ENCODE assay signal across 8 cellular contexts in the genomic region with DNA sequence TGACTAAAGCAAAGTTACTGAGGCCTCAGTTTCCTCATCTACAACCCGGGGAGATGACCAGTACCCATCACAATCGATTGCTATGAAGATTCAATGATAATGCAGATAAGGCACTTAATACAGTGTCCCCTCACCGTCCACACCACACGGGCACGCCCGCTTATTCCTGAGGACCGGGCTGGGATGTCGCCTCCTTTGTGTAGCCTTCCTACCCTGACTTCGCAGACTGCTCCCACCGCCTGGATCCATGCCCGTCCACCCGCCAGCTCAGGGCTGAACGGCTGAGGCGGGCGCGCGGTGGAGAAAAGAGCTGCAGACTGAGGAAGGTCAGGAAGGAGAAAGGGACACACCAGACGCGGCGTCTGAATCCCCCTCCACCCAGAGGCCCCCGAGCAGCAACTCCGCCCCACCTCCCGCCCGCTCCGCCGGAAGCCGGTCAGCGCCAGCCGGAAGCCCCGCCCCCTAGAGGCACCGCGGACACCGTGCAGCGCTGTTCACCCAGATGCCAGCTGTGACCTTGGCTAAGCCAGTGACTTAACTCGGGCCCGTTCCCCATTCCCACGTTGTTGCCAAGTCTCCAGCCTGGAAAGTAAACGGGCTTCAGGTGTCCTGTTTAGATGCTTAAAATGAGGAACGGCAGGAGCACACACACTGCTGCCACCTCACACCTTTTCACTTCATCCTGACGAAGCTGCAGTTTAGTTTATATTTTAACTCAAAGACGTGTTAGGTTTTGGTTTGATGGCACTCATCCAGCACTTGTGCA.
DNase-seq lines count a peak whose midpoint lies in the region; ATAC-seq, FAIRE-seq and TF ChIP-seq lines count a peak whose summit lies in the region.

TSS of gene KRABD2 (minus strand) at position 403 of the 766 bp plus-strand sequence.

- H3K9me1 ChIP-seq in keratinocyte (ENCODE audit: control insufficient read depth, extremely low read depth, insufficient read depth, low read length) = no peaks in the 10 kb centered on the region

- peak within 1 kb of the TSS; percentile 67 for H3K27ac ChIP-seq in keratinocyte (ENCODE audit: control insufficient read depth, insufficient read depth, low read length)

- peak within 1 kb of the TSS; percentile 96 for H3K4me2 ChIP-seq in keratinocyte (ENCODE audit: control insufficient read depth, extremely low read depth, insufficient read depth, low read depth, low read length)

- peaks cover 38% of the 10 kb centered on the region for H3K4me1 Mint-ChIP-seq in central memory CD8-positive, alpha-beta T cell

- dilution Hi-C loops in keratinocyte (cut with MboI; ENCODE audit: extremely low pct_ligation_motif_present, low sequenced_read_pairs) = no loop called here

- peak within 1 kb of the TSS; percentile 47 to 80 (median 72) for H3K4me3 ChIP-seq in keratinocyte (ENCODE audit: control insufficient read depth in 2 of 3, extremely low read depth in 1 of 3, insufficient read depth in 2 of 3, low read depth in 1 of 3, low read length in 3 of 3)

- peak within 1 kb of the TSS; percentile 74 for H3K27ac Mint-ChIP-seq in central memory CD8-positive, alpha-beta T cell (ENCODE audit: low read depth)

- peak within 1 kb of the TSS; percentile 75 for H3K9ac ChIP-seq in keratinocyte (ENCODE audit: control insufficient read depth, extremely low read depth, insufficient read depth, low read length)

- peaks cover 22% of the 10 kb centered on the region for H4K20me1 ChIP-seq in keratinocyte (ENCODE audit: control insufficient read depth, extremely low read depth, insufficient read depth, low read length)

- H3K36me3 Mint-ChIP-seq in central memory CD8-positive, alpha-beta T cell (ENCODE audit: insufficient read depth) = peaks cover 51% of the 10 kb centered on the region

- no peaks in the 10 kb centered on the region for H3K27me3 Mint-ChIP-seq in central memory CD8-positive, alpha-beta T cell

- peaks cover 22 to 30% of the 10 kb centered on the region in 2 experiments for H3K36me3 ChIP-seq in keratinocyte (ENCODE audit: control insufficient read depth in 2 of 2, extremely low read depth in 1 of 2, insufficient read depth in 2 of 2, low read length in 2 of 2)

- peak within 1 kb of the TSS; percentile 59 for H2AFZ ChIP-seq in keratinocyte (ENCODE audit: control insufficient read depth, low read length)

- TF ChIP-seq CTCF in keratinocyte (optimal IDR thresholded peaks at IDR 0.05 in 1 of 3, IDR thresholded peaks at IDR 0.05 in 1 of 3, conservative IDR thresholded peaks at IDR 0.05 in 1 of 3; ENCODE audit: extremely low read depth in 1 of 3, insufficient read depth in 2 of 3, low read length in 3 of 3) = peak; percentile 51 to 79 (median 73)

- H3K9me3 Mint-ChIP-seq in central memory CD8-positive, alpha-beta T cell = no peaks in the 10 kb centered on the region

- peaks cover 36% of the 10 kb centered on the region for H3K4me1 ChIP-seq in keratinocyte (ENCODE audit: control insufficient read depth, extremely low read depth, insufficient read depth, low read length)

- peak within 1 kb of the TSS; percentile 80 for H3K4me3 Mint-ChIP-seq in central memory CD8-positive, alpha-beta T cell

- ATAC-seq in HG03095 (IDR thresholded peaks at IDR 0.05; ENCODE audit: unreplicated experiment) = peak; percentile 84
- peak; percentile 97 to 99 for ATAC-seq in activated CD4-positive, CD25-positive, alpha-beta regulatory T cell treated with anti-CD3 and anti-CD28 coated beads, Interleukin-2, amount 50 U/mL, for 24 hours
- peak; percentile 99 for ATAC-seq in central memory CD8-positive, alpha-beta T cell (replicated peaks; ENCODE audit: extremely low read depth, poor library complexity, severe bottlenecking)

- DNase-seq in NCI-H187 (lab: John Stamatoyannopoulos, UW) (peak; percentile 35 to 65), NCI-H187 treated with DMSO at 0.1 percent for 48 hours (lab: John Stamatoyannopoulos, UW) (no peak), NCI-H226 (peak; percentile 71), keratinocyte (ENCODE audit: low read depth, low spot score) (no peak)
- peak; percentile 79 to 80 for DNase-seq in central memory CD8-positive, alpha-beta T cell (ENCODE audit: low spot score in 2 of 2)
- DNase-seq in stimulated activated CD4-positive, alpha-beta T cell treated with anti-CD3 and anti-CD28 coated beads, Interleukin-12 subunit alpha, Interleukin-12 subunit beta, amount 100 ng/mL, for 4 hours = peak; percentile 89

- H3K27me3 ChIP-seq in keratinocyte (ENCODE audit: control insufficient read depth, extremely low read depth, insufficient read depth, low read length) = no peaks in the 10 kb centered on the region

- peaks cover 28% of the 10 kb centered on the region for H3K79me2 ChIP-seq in keratinocyte (ENCODE audit: control insufficient read depth, insufficient read depth, low read length)

- no peaks in the 10 kb centered on the region for H3K9me3 ChIP-seq in keratinocyte (ENCODE audit: control insufficient read depth, low read depth, low read length)

- peak; percentile 36 for FAIRE-seq in keratinocyte (lab: Jason Lieb, UNC)

Comparison
In these comparisons a context has a peak if more than half of its experiments do, and no peak if none do; other contexts are left out.
1. DNase-seq: peak in NCI-H187 (2 of 2), NCI-H226 (single experiment), central memory CD8-positive, alpha-beta T cell (2 of 2) and stimulated activated CD4-positive, alpha-beta T cell treated with anti-CD3 and anti-CD28 coated beads, Interleukin-12 subunit alpha, Interleukin-12 subunit beta, amount 100 ng/mL, for 4 hours (single experiment); none in NCI-H187 treated with DMSO at 0.1 percent for 48 hours (single experiment) and keratinocyte (single experiment).
2. Peak in every context shown above with its lines, with median percentiles within 50 percentile points of each other: ATAC-seq.